3 cellular contexts compared by ENCODE assay signal in genomic region chr7:15547320-15547719, GRCh38. TPM values are rescaled to one million over a fixed set of nuclear protein-coding genes. Genes with fewer than 3 reads are reported as not detected.
"Had no signal": no experiment of that assay in that cellular context is flagged by ENCODE, and none has a peak within 500 bp of the region (broad histone marks: within the 10 kb centered on the region; RNA-seq: fewer than 3 reads in every experiment).

No MANE protein-coding gene starts in this region.

RNA-seq across cellular contexts. Expression of gene AGMO, which starts 14.5 kb away (rescaled TPM):
- total RNA-seq: glomerular endothelial cell, myocyte, natural killer cell had no signal
